Comparison of ENCODE assay signal across 1 cellular context in genomic region chr20:5119435-5120188, GRCh38.
A peak's percentile ranks its signal among the peaks of the same experiment; 100 is the strongest.
TF ChIP-seq lines count a peak whose summit lies in the region.

TSS of gene PCNA (minus strand) at chr20:5119958. CDS start at chr20:5119798, 160 bp downstream.

TF ChIP-seq in HEK293, 187 proteins besides CTCF, POLR2A, EP300 and RAD21 (continued from another document and continues in another):
- TF ChIP-seq ZNF37A (tag by site-specific recombination; IDR thresholded peaks at IDR 0.05) (no peak), ZFP37 (tag by site-specific recombination; IDR thresholded peaks at IDR 0.05) (peak; percentile 93; the same call in 1 of the 2 replicates), ZNF114 (tag by site-specific recombination; IDR thresholded peaks at IDR 0.05) (no peak), ZNF660 (tag by site-specific recombination; IDR thresholded peaks at IDR 0.05) (no peak; the same call in none of the 2 replicates), ZNF529 (tag by site-specific recombination; IDR thresholded peaks at IDR 0.05; ENCODE audit: insufficient replicate concordance) (no peak), ZNF701 (tag by site-specific recombination; IDR thresholded peaks at IDR 0.05) (no peak), RBAK (tag by site-specific recombination; IDR thresholded peaks at IDR 0.05) (no peak), ZNF544 (tag by site-specific recombination; IDR thresholded peaks at IDR 0.05) (no peak), ZIC2 (tag by site-specific recombination; IDR thresholded peaks at IDR 0.05) (peak; percentile 78), ZNF280C (tag by site-specific recombination; IDR thresholded peaks at IDR 0.05) (no peak), ZBTB8A (tag by site-specific recombination; IDR thresholded peaks at IDR 0.05) (no peak), ZNF24 (tag by site-specific recombination; IDR thresholded peaks at IDR 0.05) (peak; percentile 59), ZNF513 (tag by site-specific recombination; IDR thresholded peaks at IDR 0.05) (no peak), ZNF48 (tag by site-specific recombination; IDR thresholded peaks at IDR 0.05) (no peak), ZNF433 (tag by site-specific recombination; IDR thresholded peaks at IDR 0.05; ENCODE audit: low read depth) (peak; percentile 9; the same call in 1 of the 2 replicates), ZNF335 (tag by site-specific recombination; conservative IDR thresholded peaks at IDR 0.05) (peak; percentile 60), IKZF3 (tag by site-specific recombination; IDR thresholded peaks at IDR 0.05) (0 out of 2 replicates have a peak, but pooled peaks have one; percentile 1), ZNF146 (tag by site-specific recombination; IDR thresholded peaks at IDR 0.05) (no peak), SETDB1 (IDR thresholded peaks at IDR 0.05; ENCODE audit: insufficient read length, low read length) (peak; percentile 53), ZNF155 (tag by site-specific recombination; IDR thresholded peaks at IDR 0.05) (no peak), ZNF549 (tag by site-specific recombination; IDR thresholded peaks at IDR 0.05) (no peak), ZNF791 (tag by site-specific recombination; IDR thresholded peaks at IDR 0.05) (no peak), GLIS2 (tag by site-specific recombination; IDR thresholded peaks at IDR 0.05) (peak; percentile 87), ZNF26 (tag by site-specific recombination; IDR thresholded peaks at IDR 0.05) (no peak), ZBTB49 (tag by site-specific recombination; IDR thresholded peaks at IDR 0.05; ENCODE audit: low read depth) (no peak), ZNF221 (tag by site-specific recombination; IDR thresholded peaks at IDR 0.05; ENCODE audit: borderline replicate concordance) (no peak), MYNN (tag by site-specific recombination; IDR thresholded peaks at IDR 0.05; ENCODE audit: borderline replicate concordance) (no peak), ZNF133 (tag by site-specific recombination; IDR thresholded peaks at IDR 0.05) (no peak), ZNF274 (IDR thresholded peaks at IDR 0.05; ENCODE audit: low read length) (no peak), ZNF274 (tag by site-specific recombination; IDR thresholded peaks at IDR 0.05; ENCODE audit: borderline replicate concordance) (no peak), ZNF391 (tag by site-specific recombination; IDR thresholded peaks at IDR 0.05; ENCODE audit: borderline replicate concordance, low read depth) (peak; percentile 95), KLF16 (tag by site-specific recombination; IDR thresholded peaks at IDR 0.05) (peak; percentile 70), ZNF658 (tag by site-specific recombination; IDR thresholded peaks at IDR 0.05) (no peak), ZNF555 (tag by site-specific recombination; conservative IDR thresholded peaks at IDR 0.05) (no peak), ZNF571 (tag by site-specific recombination; IDR thresholded peaks at IDR 0.05) (no peak), ZNF449 (tag by site-specific recombination; IDR thresholded peaks at IDR 0.05) (no peak), ZNF626 (tag by site-specific recombination; IDR thresholded peaks at IDR 0.05) (no peak), ZNF558 (tag by site-specific recombination; IDR thresholded peaks at IDR 0.05) (no peak), SCRT1 (tag by site-specific recombination; IDR thresholded peaks at IDR 0.05; ENCODE audit: borderline replicate concordance) (no peak), ZSCAN23 (tag by site-specific recombination; IDR thresholded peaks at IDR 0.05) (peak; percentile 93), ZEB2 (tag by site-specific recombination; IDR thresholded peaks at IDR 0.05) (peak; percentile 97), HOXC10 (CRISPR knock-in tag; IDR thresholded peaks at IDR 0.05) (no peak), ELK4 (IDR thresholded peaks at IDR 0.05; ENCODE audit: borderline replicate concordance, low read depth, low read length) (no peak), TRIM28 (IDR thresholded peaks at IDR 0.05; ENCODE audit: borderline replicate concordance, low read length) (no peak), ZNF76 (tag by site-specific recombination; IDR thresholded peaks at IDR 0.05; ENCODE audit: borderline replicate concordance, low read depth) (peak; percentile 83), ZNF112 (tag by site-specific recombination; IDR thresholded peaks at IDR 0.05) (no peak), TCF7L2 (IDR thresholded peaks at IDR 0.05; ENCODE audit: borderline replicate concordance, low read depth, low read length) (peak; percentile 33; the same call in 1 of the 2 replicates), KLF10 (tag by site-specific recombination; IDR thresholded peaks at IDR 0.05) (0 out of 2 replicates have a peak, but pooled peaks have one; percentile 52), ZNF2 (tag by site-specific recombination; IDR thresholded peaks at IDR 0.05) (peak; percentile 93), ZNF302 (tag by site-specific recombination; IDR thresholded peaks at IDR 0.05; ENCODE audit: low read depth) (no peak), REPIN1 (tag by site-specific recombination; IDR thresholded peaks at IDR 0.05; ENCODE audit: low read depth) (peak; percentile 85; the same call in 1 of the 2 replicates), KLF7 (tag by site-specific recombination; IDR thresholded peaks at IDR 0.05; ENCODE audit: borderline replicate concordance) (no peak; the same call in 1 of the 2 replicates), ZNF785 (tag by site-specific recombination; IDR thresholded peaks at IDR 0.05) (no peak), ZNF426 (tag by site-specific recombination; IDR thresholded peaks at IDR 0.05) (no peak), HOXA7 (CRISPR knock-in tag; IDR thresholded peaks at IDR 0.05; ENCODE audit: borderline replicate concordance) (peak; percentile 4; the same call in 1 of the 2 replicates), SP7 (tag by site-specific recombination; IDR thresholded peaks at IDR 0.05) (peak; percentile 84), ZBTB7A (tag by site-specific recombination; IDR thresholded peaks at IDR 0.05; ENCODE audit: low read depth) (peak; percentile 92), ZNF560 (tag by site-specific recombination; IDR thresholded peaks at IDR 0.05; ENCODE audit: borderline replicate concordance) (no peak), PRDM10 (tag by site-specific recombination; IDR thresholded peaks at IDR 0.05) (no peak), ZNF16 (tag by site-specific recombination; IDR thresholded peaks at IDR 0.05; ENCODE audit: low read depth) (no peak), ZNF311 (tag by site-specific recombination; IDR thresholded peaks at IDR 0.05; ENCODE audit: borderline replicate concordance) (no peak), ZNF138 (tag by site-specific recombination; IDR thresholded peaks at IDR 0.05; ENCODE audit: borderline replicate concordance) (no peak; the same call in 1 of the 2 replicates), ZSCAN30 (tag by site-specific recombination; IDR thresholded peaks at IDR 0.05) (peak; percentile 34), ZNF777 (tag by site-specific recombination; IDR thresholded peaks at IDR 0.05; ENCODE audit: borderline replicate concordance) (no peak), ZNF561 (tag by site-specific recombination; IDR thresholded peaks at IDR 0.05; ENCODE audit: borderline replicate concordance) (no peak; the same call in 1 of the 2 replicates)
